In genomic region chr19:53172892-53173291, GRCh38 we compare ENCODE assay signal across 30 cellular contexts. TPM values are rescaled to one million over a fixed set of nuclear protein-coding genes. Genes with fewer than 3 reads are reported as not detected.
A peak's percentile ranks its signal among the peaks of the same experiment; 100 is the strongest.
DNase-seq lines count a peak whose midpoint lies in the region; ATAC-seq, FAIRE-seq and TF ChIP-seq lines count a peak whose summit lies in the region.
"Had no signal": no experiment of that assay in that cellular context is flagged by ENCODE, and none has a peak within 500 bp of the region (broad histone marks: within the 10 kb centered on the region; RNA-seq: fewer than 3 reads in every experiment).

No MANE protein-coding gene starts in this region.

- H2AFZ ChIP-seq in HepG2 (ENCODE audit: low read length): no peak overlapping the region
- H2AFZ ChIP-seq: hepatocyte had no signal

- TF ChIP-seq CTCF in HepG2 (CRISPR knock-in tag; IDR thresholded peaks at IDR 0.05) (no peak), right lobe of liver (IDR thresholded peaks at IDR 0.05) (no peak), epithelial cell of esophagus (IDR thresholded peaks at IDR 0.05; ENCODE audit: insufficient read depth, low read depth, low read length, missing control alignments) (no peak), WTC11 (IDR thresholded peaks at IDR 0.05) (no peak), glutamatergic neuron (IDR thresholded peaks at IDR 0.05; ENCODE audit: partially characterized antibody, unreplicated experiment) (no peak)

- POLR2A ChIA-PET in HepG2 (lab: Yijun Ruan, JAX): no interaction called here
- POLR2A ChIA-PET in WTC11 (lab: Charles Lee): no interaction called here

- H3K27me3 Mint-ChIP-seq in WTC11 (ENCODE audit: low read depth) (no peaks in the 10 kb centered on the region), glutamatergic neuron (ENCODE audit: unreplicated experiment) (no peaks in the 10 kb centered on the region)
- H3K27me3 Mint-ChIP-seq: dendritic cell treated with granulocyte-macrophage colony-stimulating factor and Interleukin-4, amounts not matched to agents 40 ng/mL and 50 ng/mL, for 4 days had no signal

- in situ Hi-C loops in HepG2 (cut with HindIII; ENCODE audit: extremely low pct_ligation_motif_present, low pct_unique_long_range_greater_than_20kb): no loop called here

- H3K27ac ChIP-seq in HepG2 (ENCODE audit: extremely low read length, insufficient read depth, low read length) (no peak overlapping the region), right lobe of liver (no peak overlapping the region)
- H3K27ac ChIP-seq: foreskin keratinocyte, hepatocyte, Peyer's patch, sigmoid colon, SJSA1, thoracic aorta, vagina had no signal

- no peak for FAIRE-seq in HepG2 (lab: Jason Lieb, UNC)
- FAIRE-seq: endometrium had no signal

- DNase-seq in HepG2 (ENCODE audit: low spot score) (peak; percentile 12), right lobe of liver (no peak), NCI-H748 (lab: John Stamatoyannopoulos, UW; ENCODE audit: unreplicated experiment) (peak; percentile 75), epithelial cell of esophagus (ENCODE audit: low read depth) (peak; percentile 42), WTC11 (ENCODE audit: low spot score) (no peak), NCI-H2081 (lab: John Stamatoyannopoulos, UW) (no peak), glutamatergic neuron (no peak)
- DNase-seq: activated CD4-positive, alpha-beta T cell treated with anti-CD3 and anti-CD28 coated beads for 48 hours; activated naive CD4-positive, alpha-beta T cell treated with anti-CD3 and anti-CD28 coated beads, Interleukin-2, amount 50 U/mL, for 16 hours; activated T-cell treated with anti-CD3 and anti-CD28 coated beads, Interleukin-2, amount 50 U/mL, for 72 hours; C1 segment of cervical spinal cord; caudate nucleus; GDM1; mesenchymal stem cell; MM.1S; NCI-H1694 treated with DMSO at 0.1 percent for 48 hours; NCI-H446; Peyer's patch; sigmoid colon; stimulated activated CD4-positive, alpha-beta T cell treated with anti-CD3 and anti-CD28 coated beads, Interleukin-15, amount 100 ng/mL, for 24 hours; stimulated activated naive CD8-positive, alpha-beta T cell treated with anti-CD3 and anti-CD28 coated beads, Interleukin-15, Interleukin-2, amounts not matched to agents 100 U/mL and 50 U/mL, for 24 hours; T-helper 1 cell had no signal

- H3K36me3 Mint-ChIP-seq in WTC11 (peaks cover 31% of the 10 kb centered on the region), glutamatergic neuron (ENCODE audit: unreplicated experiment) (peaks cover 18% of the 10 kb centered on the region)

- no peak overlapping the region for H3K4me2 ChIP-seq in HepG2 (ENCODE audit: low read depth, low read length)
- H3K4me2 ChIP-seq: hepatocyte had no signal

- no peak for ATAC-seq in HepG2
- ATAC-seq in right lobe of liver: no peak
- ATAC-seq in WTC11: no peak
- ATAC-seq in GM19467 (IDR thresholded peaks at IDR 0.05; ENCODE audit: unreplicated experiment): no peak
- ATAC-seq: activated T-cell treated with anti-CD3 and anti-CD28 coated beads, Interleukin-2, amount 50 U/mL, for 72 hours; foreskin keratinocyte; stimulated activated naive CD8-positive, alpha-beta T cell treated with anti-CD3 and anti-CD28 coated beads, Interleukin-15, Interleukin-2, amounts not matched to agents 100 U/mL and 50 U/mL, for 24 hours had no signal

- H3K4me1 Mint-ChIP-seq in WTC11 (no peaks in the 10 kb centered on the region), glutamatergic neuron (ENCODE audit: low read depth, unreplicated experiment) (no peaks in the 10 kb centered on the region)

- no peak overlapping the region for H3K27ac Mint-ChIP-seq in WTC11
- no peak overlapping the region for H3K27ac Mint-ChIP-seq in glutamatergic neuron (ENCODE audit: unreplicated experiment)
- H3K27ac Mint-ChIP-seq: activated T-cell treated with anti-CD3 and anti-CD28 coated beads, Interleukin-2, amount 50 U/mL, for 72 hours; dendritic cell treated with granulocyte-macrophage colony-stimulating factor and Interleukin-4, amounts not matched to agents 40 ng/mL and 50 ng/mL, for 4 days had no signal

- 2% methylated on average over 4 of the region's 4 CpGs for WGBS in HepG2 (ENCODE audit: low lambda C conversion rate)
- 26% methylated on average over 4 of the region's 4 CpGs for WGBS in right lobe of liver (ENCODE audit: insufficient coverage, low coverage, low lambda C conversion rate, missing lambda C conversion rate)

- peaks cover 44% of the 10 kb centered on the region for H3K9me3 Mint-ChIP-seq in WTC11
- peaks cover 7% of the 10 kb centered on the region for H3K9me3 Mint-ChIP-seq in glutamatergic neuron (ENCODE audit: unreplicated experiment)

- H3K27me3 ChIP-seq in HepG2 (ENCODE audit: control insufficient read depth in 1 of 2, insufficient read depth in 2 of 2, low read length in 2 of 2): no peaks in the 10 kb centered on the region
- no peaks in the 10 kb centered on the region for H3K27me3 ChIP-seq in right lobe of liver
- H3K27me3 ChIP-seq: foreskin keratinocyte, hepatocyte, Peyer's patch, sigmoid colon, SJSA1, vagina had no signal

- H4K20me1 ChIP-seq in HepG2 (ENCODE audit: insufficient read depth, low read length): no peaks in the 10 kb centered on the region

- no peak overlapping the region for H3K4me3 Mint-ChIP-seq in WTC11
- no peak overlapping the region for H3K4me3 Mint-ChIP-seq in glutamatergic neuron (ENCODE audit: unreplicated experiment)
- H3K4me3 Mint-ChIP-seq: activated T-cell treated with anti-CD3 and anti-CD28 coated beads, Interleukin-2, amount 50 U/mL, for 72 hours; dendritic cell treated with granulocyte-macrophage colony-stimulating factor and Interleukin-4, amounts not matched to agents 40 ng/mL and 50 ng/mL, for 4 days had no signal

- no peak for TF ChIP-seq RAD21 in HepG2 (CRISPR knock-in tag; IDR thresholded peaks at IDR 0.05)

- H3K4me3 ChIP-seq in HepG2 (replicated peaks in 1 of 3; ENCODE audit: insufficient read depth in 1 of 3, low read depth in 2 of 3, low read length in 3 of 3) (no peak overlapping the region), right lobe of liver (no peak overlapping the region), epithelial cell of esophagus (ENCODE audit: low read length) (no peak overlapping the region)
- H3K4me3 ChIP-seq: hepatocyte, Peyer's patch, sigmoid colon, SJSA1, thoracic aorta, vagina had no signal

- CTCF ChIA-PET in HepG2 (lab: Yijun Ruan, JAX; ENCODE audit: low intra/inter-chr PET ratio, low total read pairs): no interaction called here
- CTCF ChIA-PET in WTC11 (lab: Charles Lee): no interaction called here

- H3K36me3 ChIP-seq in HepG2 (replicated peaks in 1 of 2; ENCODE audit: control insufficient read depth in 1 of 2, insufficient read depth in 2 of 2, low read length in 2 of 2) (no peaks in the 10 kb centered on the region), right lobe of liver (no peaks in the 10 kb centered on the region)
- H3K36me3 ChIP-seq: Peyer's patch, sigmoid colon, SJSA1 had no signal

- TF ChIP-seq POLR2A in HepG2 (IDR thresholded peaks at IDR 0.05; ENCODE audit: insufficient read depth in 1 of 2, low read depth in 2 of 2, low read length in 2 of 2) (no peak), right lobe of liver (IDR thresholded peaks at IDR 0.05) (no peak)

- no TSS peak for BruUV-seq in HepG2 (replicated peaks; lab: Mats Ljungman, UMichigan)

- H3K9ac ChIP-seq in HepG2 (ENCODE audit: insufficient read depth, low read depth, low read length): no peak overlapping the region

- intact Hi-C loops in HepG2 (cut with micrococcal nuclease; ENCODE audit: unreplicated experiment) (no loop called here), right lobe of liver (cut with DNase I) (no loop called here)

- no peaks in the 10 kb centered on the region for H3K79me2 ChIP-seq in HepG2 (ENCODE audit: insufficient read depth, low read length)
- H3K79me2 ChIP-seq: hepatocyte had no signal

- H3K4me1 ChIP-seq in HepG2 (ENCODE audit: insufficient read depth, low read length) (no peaks in the 10 kb centered on the region), right lobe of liver (no peaks in the 10 kb centered on the region)
- H3K4me1 ChIP-seq: foreskin keratinocyte, Peyer's patch, sigmoid colon, SJSA1, vagina had no signal

- TF ChIP-seq EP300 in HepG2 (IDR thresholded peaks at IDR 0.05; ENCODE audit: low read depth in 2 of 2, low read length in 2 of 2) (no peak), HepG2 (CRISPR knock-in tag; IDR thresholded peaks at IDR 0.05; ENCODE audit: borderline replicate concordance) (no peak)

- H3K9me3 ChIP-seq in HepG2 (ENCODE audit: low read length) (peaks cover 71% of the 10 kb centered on the region), right lobe of liver (no peaks in the 10 kb centered on the region)

RNA-seq across cellular contexts. Expression of gene ZNF347, which starts 14.0 kb away (rescaled TPM):
- 5.3 and 6.2 TPM in 2 replicates for total RNA-seq in HepG2 (2016; rRNA removed; fragmentation: Illumina TruSeq; extraction: Trizol)
- total RNA-seq in HepG2 (2016; cell fraction: cytosol; rRNA removed; fragmentation: Illumina TruSeq; extraction: Trizol; ENCODE audit: low read depth): 0.91 and 1.1 TPM in 2 replicates
- total RNA-seq in HepG2 (2016; cell fraction: insoluble cytoplasmic fraction; rRNA removed; fragmentation: Illumina TruSeq; extraction: Trizol): 4.0 and 5.0 TPM in 2 replicates
- 1.2 and 1.6 TPM in 2 replicates for total RNA-seq in HepG2 (2016; cell fraction: membrane; rRNA removed; fragmentation: Illumina TruSeq; extraction: Trizol)
- total RNA-seq in HepG2 (2016; cell fraction: nucleus; rRNA removed; fragmentation: Illumina TruSeq; extraction: Trizol): 4.6 and 4.9 TPM in 2 replicates
- 1.1 TPM in 2 replicates for polyA plus RNA-seq in HepG2 (2011; rRNA removed)
- 0.36 and 0.78 TPM in 2 replicates for polyA plus RNA-seq in HepG2 (2011; cell fraction: cytosol; rRNA removed)
- polyA plus RNA-seq in HepG2 (2011; cell fraction: nucleus; rRNA removed): 0.63 and 1.4 TPM in 2 replicates
- polyA plus RNA-seq in HepG2 (2012): 1.3 and 1.9 TPM in 2 replicates
- 0.23 and 0.25 TPM in 2 replicates for polyA plus RNA-seq in HepG2 (2016; cell fraction: cytosol; fragmentation: Illumina TruSeq; extraction: Trizol; ENCODE audit: low read depth)
- polyA plus RNA-seq in HepG2 (2016; cell fraction: insoluble cytoplasmic fraction; fragmentation: Illumina TruSeq; extraction: Trizol; ENCODE audit: low read depth): 2.3 and 2.6 TPM in 2 replicates
- 0.31 and 0.59 TPM in 2 replicates for polyA plus RNA-seq in HepG2 (2016; cell fraction: membrane; fragmentation: Illumina TruSeq; extraction: Trizol; ENCODE audit: low read depth)
- polyA plus RNA-seq in HepG2 (2016; cell fraction: nucleus; fragmentation: Illumina TruSeq; extraction: Trizol; ENCODE audit: insufficient read depth, low read depth): 4.6 and 5.5 TPM in 2 replicates
- 1.1 TPM in 1 of 2 replicates, not detected in the other for polyA minus RNA-seq in HepG2 (2011; rRNA and poly(A)+ RNA removed; ENCODE audit: low replicate concordance)
- 0.70 and 1.1 TPM in 2 replicates for polyA minus RNA-seq in HepG2 (2011; cell fraction: cytosol; rRNA and poly(A)+ RNA removed)
- polyA minus RNA-seq in HepG2 (2011; cell fraction: nucleus; rRNA and poly(A)+ RNA removed): 4.5 and 9.7 TPM in 2 replicates
- 1 to 10 TPM in 5 of 6 experiments, under 1 TPM in 1; 0.70 to 4.2 (median 2.0) TPM for total RNA-seq in right lobe of liver
- 10.9 to 11.3 TPM (median 11.0 TPM) in 3 replicates for total RNA-seq in WTC11 (2021)
- 11.1 TPM for total RNA-seq in glutamatergic neuron (ENCODE audit: unreplicated experiment)

RNA-seq across cellular contexts. Expression of gene ZNF665, which starts 20.3 kb away (rescaled TPM):
- 0.32 and 0.49 TPM in 2 replicates for total RNA-seq in HepG2 (2016; rRNA removed; fragmentation: Illumina TruSeq; extraction: Trizol)
- 0.53 TPM in 1 of 2 replicates, not detected in the other for total RNA-seq in HepG2 (2016; cell fraction: cytosol; rRNA removed; fragmentation: Illumina TruSeq; extraction: Trizol; ENCODE audit: low read depth)
- total RNA-seq in HepG2 (2016; cell fraction: insoluble cytoplasmic fraction; rRNA removed; fragmentation: Illumina TruSeq; extraction: Trizol): 0.07 and 0.22 TPM in 2 replicates
- total RNA-seq in HepG2 (2016; cell fraction: membrane; rRNA removed; fragmentation: Illumina TruSeq; extraction: Trizol): 0.43 TPM in 1 of 2 replicates, not detected in the other
- 0.38 TPM in 1 of 2 replicates, not detected in the other for total RNA-seq in HepG2 (2016; cell fraction: nucleus; rRNA removed; fragmentation: Illumina TruSeq; extraction: Trizol)
- 0.30 and 0.45 TPM in 2 replicates for polyA plus RNA-seq in HepG2 (2011; rRNA removed)
- polyA plus RNA-seq in HepG2 (2011; cell fraction: cytosol; rRNA removed): 0.15 and 0.29 TPM in 2 replicates
- polyA plus RNA-seq in HepG2 (2011; cell fraction: nucleus; rRNA removed): not detected in 2 replicates
- polyA plus RNA-seq in HepG2 (2012): 0.54 TPM in 1 of 2 replicates, not detected in the other
- 0.32 TPM in 1 of 2 replicates, not detected in the other for polyA plus RNA-seq in HepG2 (2016; cell fraction: cytosol; fragmentation: Illumina TruSeq; extraction: Trizol; ENCODE audit: low read depth)
- polyA plus RNA-seq in HepG2 (2016; cell fraction: insoluble cytoplasmic fraction; fragmentation: Illumina TruSeq; extraction: Trizol; ENCODE audit: low read depth): not detected in 2 replicates
- not detected in 2 replicates for polyA plus RNA-seq in HepG2 (2016; cell fraction: membrane; fragmentation: Illumina TruSeq; extraction: Trizol; ENCODE audit: low read depth)
- not detected in 2 replicates for polyA plus RNA-seq in HepG2 (2016; cell fraction: nucleus; fragmentation: Illumina TruSeq; extraction: Trizol; ENCODE audit: insufficient read depth, low read depth)
- polyA minus RNA-seq in HepG2 (2011; rRNA and poly(A)+ RNA removed; ENCODE audit: low replicate concordance): 0.21 TPM in 1 of 2 replicates, not detected in the other
- not detected in 2 replicates for polyA minus RNA-seq in HepG2 (2011; cell fraction: cytosol; rRNA and poly(A)+ RNA removed)
- polyA minus RNA-seq in HepG2 (2011; cell fraction: nucleus; rRNA and poly(A)+ RNA removed): 0.13 TPM in 1 of 2 replicates, not detected in the other
- under 1 TPM in 5 of 6 experiments, not detected in 1; 0.09 to 0.47 (median 0.32) TPM for total RNA-seq in right lobe of liver
- 5.3 to 7.5 TPM (median 5.7 TPM) in 3 replicates for total RNA-seq in WTC11 (2021)
- total RNA-seq in glutamatergic neuron (ENCODE audit: unreplicated experiment): 1.1 TPM

RNA-seq across cellular contexts. Expression of gene ZNF415, which starts 40.2 kb away (rescaled TPM):
- total RNA-seq in HepG2 (2016; rRNA removed; fragmentation: Illumina TruSeq; extraction: Trizol) (0.15 and 0.29 TPM in 2 replicates), right lobe of liver (1 to 10 TPM in 1 of 6 experiments, under 1 TPM in 5; 0.12 to 1.3 (median 0.47) TPM), WTC11 (2021) (9.3 to 11.2 TPM (median 11.2 TPM) in 3 replicates), glutamatergic neuron (ENCODE audit: unreplicated experiment) (12.7 TPM)
- not detected in 2 replicates for total RNA-seq in HepG2 (2016; cell fraction: cytosol; rRNA removed; fragmentation: Illumina TruSeq; extraction: Trizol; ENCODE audit: low read depth)
- total RNA-seq in HepG2 (2016; cell fraction: insoluble cytoplasmic fraction; rRNA removed; fragmentation: Illumina TruSeq; extraction: Trizol): 0.24 and 0.58 TPM in 2 replicates
- 0.19 and 0.24 TPM in 2 replicates for total RNA-seq in HepG2 (2016; cell fraction: membrane; rRNA removed; fragmentation: Illumina TruSeq; extraction: Trizol)
- 0.56 TPM in 1 of 2 replicates, not detected in the other for total RNA-seq in HepG2 (2016; cell fraction: nucleus; rRNA removed; fragmentation: Illumina TruSeq; extraction: Trizol)
- 0.17 and 0.38 TPM in 2 replicates for polyA plus RNA-seq in HepG2 (2011; rRNA removed)
- 0.07 and 0.13 TPM in 2 replicates for polyA plus RNA-seq in HepG2 (2011; cell fraction: cytosol; rRNA removed)
- 0.18 and 0.23 TPM in 2 replicates for polyA plus RNA-seq in HepG2 (2011; cell fraction: nucleus; rRNA removed)
- polyA plus RNA-seq in HepG2 (2012): 0.37 and 0.46 TPM in 2 replicates
- polyA plus RNA-seq in HepG2 (2016; cell fraction: cytosol; fragmentation: Illumina TruSeq; extraction: Trizol; ENCODE audit: low read depth): 0.14 TPM in 1 of 2 replicates, not detected in the other
- polyA plus RNA-seq in HepG2 (2016; cell fraction: insoluble cytoplasmic fraction; fragmentation: Illumina TruSeq; extraction: Trizol; ENCODE audit: low read depth): 0.38 and 0.69 TPM in 2 replicates
- 0.07 and 0.23 TPM in 2 replicates for polyA plus RNA-seq in HepG2 (2016; cell fraction: membrane; fragmentation: Illumina TruSeq; extraction: Trizol; ENCODE audit: low read depth)
- 0.48 and 1.3 TPM in 2 replicates for polyA plus RNA-seq in HepG2 (2016; cell fraction: nucleus; fragmentation: Illumina TruSeq; extraction: Trizol; ENCODE audit: insufficient read depth, low read depth)
- polyA minus RNA-seq in HepG2 (2011; rRNA and poly(A)+ RNA removed; ENCODE audit: low replicate concordance): not detected in 2 replicates
- polyA minus RNA-seq in HepG2 (2011; cell fraction: cytosol; rRNA and poly(A)+ RNA removed): 0.26 and 0.89 TPM in 2 replicates
- polyA minus RNA-seq in HepG2 (2011; cell fraction: nucleus; rRNA and poly(A)+ RNA removed): 0.64 TPM in 1 of 2 replicates, not detected in the other

Comparison
In these comparisons a context has a peak if more than half of its experiments do, and no peak if none do; other contexts are left out.
1. DNase-seq: peak in HepG2 (single experiment), NCI-H748 (single experiment) and epithelial cell of esophagus (single experiment); none in right lobe of liver (0 of 3), WTC11 (single experiment), NCI-H2081 (0 of 2) and glutamatergic neuron (single experiment).